ENCODE assay signal across 7 cellular contexts in genomic region chr4:94791701-94792100, GRCh38.
"Had no signal": no experiment of that assay in that cellular context is flagged by ENCODE, and none has a peak within 500 bp of the region (broad histone marks: within the 10 kb centered on the region; RNA-seq: fewer than 3 reads in every experiment).

No MANE protein-coding gene starts in this region.

- H3K27ac ChIP-seq: GM23248 had no signal

- H3K9ac ChIP-seq: GM23248 had no signal

- DNase-seq: GM23248, GOT3, H7, HCEC 1CT, IMR-90, KBM-7 had no signal

- H3K4me3 ChIP-seq: GM23248 had no signal

- FAIRE-seq: HTR-8/SVneo had no signal

- H2AFZ ChIP-seq: GM23248 had no signal
